8 cellular contexts compared by ENCODE assay signal in the genomic region with DNA sequence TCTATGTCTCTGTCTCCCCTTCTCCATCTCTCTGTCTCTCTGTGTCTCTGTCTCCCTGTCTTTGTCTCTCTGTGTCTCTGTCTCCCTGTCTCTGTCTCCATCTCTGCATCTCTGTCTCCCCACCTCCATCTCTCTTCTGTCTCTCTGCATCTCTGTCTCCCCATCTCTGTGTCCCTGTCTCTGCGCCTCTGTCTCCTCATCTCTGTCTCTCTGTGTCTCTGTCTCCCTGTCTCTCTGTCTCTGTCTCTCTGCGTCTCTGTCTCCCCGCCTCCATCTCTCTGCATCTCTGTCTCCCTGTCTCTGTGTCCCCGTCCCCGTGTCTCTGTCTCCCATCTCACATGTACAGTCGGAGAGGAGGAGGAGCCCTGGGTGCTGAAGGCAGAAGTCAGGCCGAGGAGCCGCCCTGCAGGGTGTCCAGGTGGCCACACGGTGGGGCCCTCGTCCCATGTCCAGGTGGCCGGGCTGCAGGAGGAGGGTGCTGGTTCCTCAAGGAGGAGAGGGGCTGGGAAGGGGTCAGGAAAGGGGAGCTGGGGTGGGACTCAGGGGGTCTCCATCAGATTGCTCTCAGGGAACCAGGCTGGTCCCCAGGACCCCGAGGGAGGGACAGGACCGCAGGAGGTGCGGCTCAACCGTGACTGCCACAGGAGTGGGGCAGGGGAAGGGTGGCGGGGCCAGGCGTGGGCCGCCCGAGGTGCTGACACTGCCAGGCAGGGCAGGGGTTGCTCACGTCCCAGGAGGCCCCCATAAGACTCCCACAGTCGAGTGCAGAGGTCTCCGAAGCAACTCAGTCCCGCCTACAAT. TPM values are rescaled to one million over a fixed set of nuclear protein-coding genes. Genes with fewer than 3 reads are reported as not detected.
DNase-seq lines count a peak whose midpoint lies in the region; ATAC-seq and TF ChIP-seq lines count a peak whose summit lies in the region.

No MANE protein-coding gene starts in this region.

- H3K9ac ChIP-seq in MM.1S (ENCODE audit: low read length) = no peak overlapping the region

- H3K9me2 ChIP-seq in MM.1S (replicated peaks; ENCODE audit: insufficient read depth, low read length) = no peaks in the 10 kb centered on the region

- H3K27me3 ChIP-seq in MM.1S (replicated peaks; ENCODE audit: insufficient read depth, low read length) = peaks cover 82% of the 10 kb centered on the region
- H3K27me3 ChIP-seq in psoas muscle (ENCODE audit: insufficient read depth in 3 of 3, low read length in 2 of 3) = peaks cover 0 to 30% (median 5%) of the 10 kb centered on the region in 3 donors
- no peaks in the 10 kb centered on the region for H3K27me3 ChIP-seq in vagina

- TF ChIP-seq CTCF in MM.1S (IDR thresholded peaks at IDR 0.05; ENCODE audit: low read length) (peak; percentile 85), psoas muscle (IDR thresholded peaks at IDR 0.05) (peak; percentile 70), vagina (IDR thresholded peaks at IDR 0.05) (peak; percentile 64 to 91 (median 76))

- no peaks in the 10 kb centered on the region for H3K4me1 ChIP-seq in MM.1S (ENCODE audit: low read length)
- H3K4me1 ChIP-seq in psoas muscle = no peaks in the 10 kb centered on the region
- H3K4me1 ChIP-seq in vagina = no peaks in the 10 kb centered on the region

- no peaks in the 10 kb centered on the region for H3K79me2 ChIP-seq in MM.1S (ENCODE audit: low read length)

- H3K36me3 ChIP-seq in MM.1S (replicated peaks; ENCODE audit: insufficient read depth, low read length) = no peaks in the 10 kb centered on the region
- H3K36me3 ChIP-seq in psoas muscle (ENCODE audit: insufficient read depth in 1 of 2, low read depth in 1 of 2) = no peaks in the 10 kb centered on the region
- no peaks in the 10 kb centered on the region for H3K36me3 ChIP-seq in vagina

- H3K27ac ChIP-seq in MM.1S (ENCODE audit: low read length) (no peak overlapping the region), psoas muscle (no peak overlapping the region), vagina (no peak overlapping the region)

- no peaks in the 10 kb centered on the region for H3K9me3 ChIP-seq in MM.1S (replicated peaks; ENCODE audit: insufficient read depth, low read length)
- H3K9me3 ChIP-seq in psoas muscle = no peaks in the 10 kb centered on the region
- no peaks in the 10 kb centered on the region for H3K9me3 ChIP-seq in vagina

- peak; percentile 88 for ATAC-seq in Right ventricle myocardium superior (ENCODE audit: poor library complexity)
- peak; percentile 68 to 79 (median 74) for ATAC-seq in psoas muscle
- ATAC-seq in GM19463 (IDR thresholded peaks at IDR 0.05; ENCODE audit: unreplicated experiment) = no peak

- WGBS in psoas muscle, 3 donors = 37 to 40% (median 37%) methylated on average over 23 of the region's 23 CpGs

- no peak overlapping the region for H2AFZ ChIP-seq in MM.1S (ENCODE audit: low read length)

- no peak overlapping the region for H3K4me2 ChIP-seq in MM.1S (ENCODE audit: low read depth, low read length)

- TF ChIP-seq POLR2A in vagina (IDR thresholded peaks at IDR 0.05) = no peak

- no peaks in the 10 kb centered on the region for H4K20me1 ChIP-seq in MM.1S (ENCODE audit: insufficient read depth, low read length)

- H3F3A ChIP-seq in MM.1S (ENCODE audit: insufficient read depth, low read length) = no peaks in the 10 kb centered on the region

- intact Hi-C loops in Right ventricle myocardium superior (cut with DNase I) (loop anchor here (1.0 to 5.0 kb wide), 2 partner anchors 100 to 223 kb away; no protein-coding TSS in a partner anchor), psoas muscle (cut with DNase I) (loop anchor here (1.0 to 10.0 kb wide), 4 partner anchors 108 to 335 kb away; partner anchors contain the start of genes C11orf21 (in 1 of the 2) and TSPAN32 (in 1 of the 2)), vagina (cut with DNase I) (loop anchor here (5.0 kb wide), 1 partner anchor 110 kb away; no protein-coding TSS in a partner anchor)

- peak; percentile 76 for DNase-seq in ELR (ENCODE audit: low read depth)
- peak; percentile 49 for DNase-seq in MM.1S
- peak; percentile 36 for DNase-seq in SKM-1 (lab: John Stamatoyannopoulos, UW; ENCODE audit: unreplicated experiment)
- DNase-seq in activated naive CD4-positive, alpha-beta T cell treated with anti-CD3 and anti-CD28 coated beads, Interleukin-2, amount 50 U/mL, for 16 hours = peak; percentile 75
- peak; percentile 81 for DNase-seq in Right ventricle myocardium superior
- DNase-seq in psoas muscle = peak; percentile 62 to 79
- DNase-seq in vagina (ENCODE audit: extremely low spot score in 2 of 2) = no peak

- H3K4me3 ChIP-seq in MM.1S (ENCODE audit: low read length) (no peak overlapping the region), psoas muscle (no peak overlapping the region), vagina (no peak overlapping the region)

RNA-seq across cellular contexts. Expression of gene TH, which starts 25.6 kb away (rescaled TPM):
- total RNA-seq in Right ventricle myocardium superior (not detected), psoas muscle (under 1 TPM in 1 of 4 donors, not detected in 3; 0.34 TPM), vagina (21.9 TPM)
- polyA plus RNA-seq in psoas muscle = under 1 TPM in 1 of 3 donors, not detected in 2; 0.16 TPM

RNA-seq across cellular contexts. Expression of gene INS, which starts 36.2 kb away (rescaled TPM):
- total RNA-seq in Right ventricle myocardium superior (not detected), psoas muscle (not detected), vagina (not detected)
- polyA plus RNA-seq in psoas muscle = 1 to 10 TPM in 1 of 3 donors, under 1 TPM in 1, not detected in 1; 0.65 to 2.8 TPM

RNA-seq across cellular contexts. Expression of gene IGF2, which starts 58.0 kb away (rescaled TPM):
- total RNA-seq in Right ventricle myocardium superior = 79.9 TPM
- total RNA-seq in psoas muscle = 100 to 1,000 TPM in 3 of 4 donors, 10 to 100 TPM in 1; 60.2 to 471 (median 119) TPM
- polyA plus RNA-seq in psoas muscle = 10 to 100 TPM in 2 of 3 donors, 1 to 10 TPM in 1; 5.9 to 38.4 (median 14.6) TPM
- total RNA-seq in vagina = 56.5 TPM

Comparison
In these comparisons a context has a peak if more than half of its experiments do, and no peak if none do; other contexts are left out.
1. DNase-seq: peak in ELR (single experiment), MM.1S (single experiment), SKM-1 (single experiment), activated naive CD4-positive, alpha-beta T cell treated with anti-CD3 and anti-CD28 coated beads, Interleukin-2, amount 50 U/mL, for 16 hours (single experiment), Right ventricle myocardium superior (single experiment) and psoas muscle (2 of 2); none in vagina (0 of 2).
2. RNA of gene TH, which starts 25.6 kb away (total RNA-seq): 21.9 TPM in vagina (single experiment); 0.34 TPM in psoas muscle and not detected in Right ventricle myocardium superior (single experiment); every median in the first group is over 10 times any median in the second.
3. Peak in every context shown above with its lines, with median percentiles within 50 percentile points of each other: CTCF ChIP-seq.